In genomic region chr1:117606608-117607261, GRCh38 we compare ENCODE assay signal across 8 cellular contexts. TPM values are rescaled to one million over a fixed set of nuclear protein-coding genes. Genes with fewer than 3 reads are reported as not detected.
DNase-seq lines count a peak whose midpoint lies in the region; ATAC-seq and TF ChIP-seq lines count a peak whose summit lies in the region.

No MANE protein-coding gene starts in this region.

- H3K27me3 ChIP-seq in RWPE2 (ENCODE audit: insufficient read depth, poor library complexity, severe bottlenecking) (no peaks in the 10 kb centered on the region), left ventricle myocardium inferior (ENCODE audit: low read depth) (no peaks in the 10 kb centered on the region), sigmoid colon (no peaks in the 10 kb centered on the region)

- no peak for TF ChIP-seq EP300 in sigmoid colon (IDR thresholded peaks at IDR 0.05)

- peaks cover 54% of the 10 kb centered on the region for H3K4me1 Mint-ChIP-seq in activated naive CD4-positive, alpha-beta T cell treated with anti-CD3 and anti-CD28 coated beads, Interleukin-2, amount 10 ng/mL, durations not matched to agents 7 days and 5 days

- no peak for TF ChIP-seq CTCF in RWPE2 (IDR thresholded peaks at IDR 0.05; ENCODE audit: poor library complexity, severe bottlenecking)
- no peak for TF ChIP-seq CTCF in left ventricle myocardium inferior (IDR thresholded peaks at IDR 0.05; ENCODE audit: borderline replicate concordance)
- no peak for TF ChIP-seq CTCF in sigmoid colon (IDR thresholded peaks at IDR 0.05)

- peak overlapping the region; percentile 52 for H3K4me3 ChIP-seq in RWPE2 (ENCODE audit: severe bottlenecking)
- H3K4me3 ChIP-seq in left ventricle myocardium inferior: peak overlapping the region; percentile 87
- H3K4me3 ChIP-seq in sigmoid colon: peak overlapping the region; percentile 55 to 82 (median 68)

- intact Hi-C loops in left ventricle myocardium inferior (cut with micrococcal nuclease) (no loop called here), sigmoid colon (cut with DNase I) (loop anchor here (1.0 to 10.0 kb wide), 5 partner anchors 72 to 482 kb away; partner anchors contain the start of genes MAN1A2 and TRIM45)

- H3K4me3 Mint-ChIP-seq in activated naive CD4-positive, alpha-beta T cell treated with anti-CD3 and anti-CD28 coated beads, Interleukin-2, amount 10 ng/mL, durations not matched to agents 7 days and 5 days: peak overlapping the region; percentile 97

- 1 to 3% methylated on average over 45 of the region's 45 CpGs for WGBS in sigmoid colon, 2 donors

- no peaks in the 10 kb centered on the region for H3K9me3 ChIP-seq in RWPE2 (ENCODE audit: severe bottlenecking)
- no peaks in the 10 kb centered on the region for H3K9me3 ChIP-seq in left ventricle myocardium inferior (replicated peaks)
- no peaks in the 10 kb centered on the region for H3K9me3 ChIP-seq in sigmoid colon

- DNase-seq in NCI-H510A treated with DMSO at 0.1 percent for 48 hours (lab: John Stamatoyannopoulos, UW): peak; percentile 64
- no peak for DNase-seq in NCI-H510A (lab: John Stamatoyannopoulos, UW)
- no peak for DNase-seq in RWPE2 (ENCODE audit: low spot score)
- DNase-seq in activated naive CD4-positive, alpha-beta T cell treated with anti-CD3 and anti-CD28 coated beads, Interleukin-2, amount 10 ng/mL, durations not matched to agents 7 days and 5 days: peak; percentile 75
- no peak for DNase-seq in left ventricle myocardium inferior
- peak; percentile 72 for DNase-seq in sigmoid colon
- DNase-seq in AG08395 (ENCODE audit: low spot score): no peak
- no peak for DNase-seq in COLO829 (ENCODE audit: low spot score)

- ATAC-seq in RWPE2 (ENCODE audit: low read depth): peak; percentile 50

- H3K27me3 Mint-ChIP-seq in activated naive CD4-positive, alpha-beta T cell treated with anti-CD3 and anti-CD28 coated beads, Interleukin-2, amount 10 ng/mL, durations not matched to agents 7 days and 5 days: peaks cover 12% of the 10 kb centered on the region

- no peaks in the 10 kb centered on the region for H3K9me3 Mint-ChIP-seq in activated naive CD4-positive, alpha-beta T cell treated with anti-CD3 and anti-CD28 coated beads, Interleukin-2, amount 10 ng/mL, durations not matched to agents 7 days and 5 days

- CTCF ChIA-PET in activated naive CD4-positive, alpha-beta T cell treated with anti-CD3 and anti-CD28 coated beads, Interleukin-2, amount 10 ng/mL, durations not matched to agents 7 days and 5 days (lab: Charles Lee): interaction anchor here (1.0 to 2.4 kb wide), 10 partner anchors 12 to 151 kb away, joined by 3 to 19 read pairs (median 6); no protein-coding TSS in a partner anchor

- no peaks in the 10 kb centered on the region for H3K4me1 ChIP-seq in RWPE2 (ENCODE audit: insufficient read depth, poor library complexity, severe bottlenecking)
- peaks cover 66% of the 10 kb centered on the region for H3K4me1 ChIP-seq in left ventricle myocardium inferior
- H3K4me1 ChIP-seq in sigmoid colon: peaks cover 0 to 35% (median 27%) of the 10 kb centered on the region in 4 donors

- H3K36me3 ChIP-seq in RWPE2 (ENCODE audit: low read depth): no peaks in the 10 kb centered on the region
- H3K36me3 ChIP-seq in left ventricle myocardium inferior: no peaks in the 10 kb centered on the region
- H3K36me3 ChIP-seq in sigmoid colon: no peaks in the 10 kb centered on the region

- peak overlapping the region; percentile 95 for H3K27ac Mint-ChIP-seq in activated naive CD4-positive, alpha-beta T cell treated with anti-CD3 and anti-CD28 coated beads, Interleukin-2, amount 10 ng/mL, durations not matched to agents 7 days and 5 days

- no peak for TF ChIP-seq POLR2A in sigmoid colon (IDR thresholded peaks at IDR 0.05)

- peaks cover 35% of the 10 kb centered on the region for H3K36me3 Mint-ChIP-seq in activated naive CD4-positive, alpha-beta T cell treated with anti-CD3 and anti-CD28 coated beads, Interleukin-2, amount 10 ng/mL, durations not matched to agents 7 days and 5 days

- no peak overlapping the region for H3K27ac ChIP-seq in RWPE2 (ENCODE audit: poor library complexity, severe bottlenecking)
- H3K27ac ChIP-seq in left ventricle myocardium inferior (replicated peaks): peak overlapping the region; percentile 79
- peak overlapping the region; percentile 75 to 89 (median 88) for H3K27ac ChIP-seq in sigmoid colon

RNA-seq across cellular contexts. Expression of gene TENT5C, which starts 0.9 kb away (rescaled TPM):
- 14.9 TPM for total RNA-seq in left ventricle myocardium inferior
- total RNA-seq in sigmoid colon: 1 to 10 TPM; 2.8 to 7.1 (median 5.1) TPM
- polyA plus RNA-seq in sigmoid colon: 10 to 100 TPM in 1 of 3 donors, 1 to 10 TPM in 2; 4.2 to 10.3 (median 9.9) TPM

Comparison
In these comparisons a context has a peak if more than half of its experiments do, and no peak if none do; other contexts are left out.
1. DNase-seq: peak in NCI-H510A treated with DMSO at 0.1 percent for 48 hours (single experiment), activated naive CD4-positive, alpha-beta T cell treated with anti-CD3 and anti-CD28 coated beads, Interleukin-2, amount 10 ng/mL, durations not matched to agents 7 days and 5 days (single experiment) and sigmoid colon (single experiment); none in NCI-H510A (single experiment), RWPE2 (single experiment), left ventricle myocardium inferior (single experiment), AG08395 (single experiment) and COLO829 (single experiment).
2. Peak in every context shown above with its lines, with median percentiles within 50 percentile points of each other: H3K4me3 ChIP-seq.